ENCODE assay signal across 8 cellular contexts in the genomic region with DNA sequence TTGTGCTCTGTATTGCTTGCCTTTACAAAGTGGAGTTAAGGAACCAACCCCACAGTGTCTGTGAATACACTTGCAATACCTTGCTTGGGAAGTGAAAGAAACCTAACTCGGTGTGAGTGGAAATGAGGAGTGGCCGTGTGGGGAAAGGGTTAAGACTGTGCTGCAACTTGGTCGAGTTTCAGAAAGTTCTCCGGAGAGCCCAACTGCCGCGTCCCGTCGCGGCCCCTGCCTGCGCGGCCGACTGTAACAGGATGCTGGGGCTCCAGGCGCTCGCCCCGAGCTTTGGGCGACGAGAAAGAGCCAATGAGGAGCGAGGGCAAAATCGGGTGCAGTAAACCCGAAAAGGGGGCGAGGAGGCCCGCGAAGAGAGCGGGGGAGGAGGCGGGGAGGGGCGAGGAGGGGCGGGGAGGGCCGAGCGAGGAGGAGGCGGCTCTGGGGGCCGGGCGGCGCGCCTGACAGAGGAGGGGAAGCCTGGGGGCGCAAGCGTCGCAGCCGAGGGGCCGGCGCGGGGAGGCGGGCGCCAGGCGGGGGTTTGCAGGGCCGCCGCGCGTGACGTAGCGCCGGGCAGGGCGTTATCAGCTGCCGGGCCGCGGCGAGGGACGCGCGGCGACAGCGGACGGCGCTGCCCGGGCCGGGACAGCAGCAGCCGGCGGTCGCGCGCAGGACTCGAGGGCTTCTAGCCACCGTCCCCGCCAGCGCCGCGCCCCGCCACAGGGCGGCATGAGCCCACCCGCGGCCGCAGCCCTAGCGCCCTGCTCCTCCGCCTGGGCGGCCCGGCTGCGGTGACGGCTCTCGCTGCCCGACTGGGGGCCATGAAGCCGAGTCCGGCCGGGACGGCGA. TPM values are rescaled to one million over a fixed set of nuclear protein-coding genes. Genes with fewer than 3 reads are reported as not detected.
DNase-seq lines count a peak whose midpoint lies in the region; ATAC-seq and TF ChIP-seq lines count a peak whose summit lies in the region.

Gene DACT1 (plus strand): TSS at position 572 of the 840 bp plus-strand sequence. CDS start 241 bp downstream, at position 813.

- TF ChIP-seq CTCF in cardiac fibroblast (IDR thresholded peaks at IDR 0.05; ENCODE audit: low read depth, low read length), result no peak

- H3K27ac ChIP-seq in CD4-positive, alpha-beta memory T cell (ENCODE audit: low read depth, low read length), result no peak within 1 kb of the TSS
- H3K27ac ChIP-seq in skeletal muscle tissue (ENCODE audit: low read depth, low read length), result peak within 1 kb of the TSS; percentile 85

- peaks cover 23% of the 10 kb centered on the region for H3K27me3 ChIP-seq in CD4-positive, alpha-beta memory T cell (ENCODE audit: insufficient read depth, low read length)
- peaks cover 0 to 2% (median 0%) of the 10 kb centered on the region in 3 donors for H3K27me3 ChIP-seq in skeletal muscle tissue (ENCODE audit: control insufficient read depth in 3 of 3, insufficient read depth in 3 of 3, low read length in 3 of 3)

- H3K27ac Mint-ChIP-seq in CD4-positive, alpha-beta memory T cell, result peak within 1 kb of the TSS in 4 of 7 donors; percentile 52 to 82 (median 66)

- H3K36me3 Mint-ChIP-seq in CD4-positive, alpha-beta memory T cell, result peaks cover 0 to 2% of the 10 kb centered on the region in 2 donors

- peak within 1 kb of the TSS in 1 of 2 donors; percentile 5 for H3K4me3 ChIP-seq in CD4-positive, alpha-beta memory T cell (ENCODE audit: low read length in 2 of 2)
- peak within 1 kb of the TSS; percentile 73 to 77 for H3K4me3 ChIP-seq in cardiac fibroblast (replicated peaks in 1 of 2; ENCODE audit: low read depth in 2 of 2, low read length in 2 of 2)
- H3K4me3 ChIP-seq in skeletal muscle tissue (ENCODE audit: low read length in 3 of 3), result peak within 1 kb of the TSS; percentile 78 to 84 (median 79)

- H3K4me1 Mint-ChIP-seq in CD4-positive, alpha-beta memory T cell, result peaks cover 6 to 29% (median 18%) of the 10 kb centered on the region in 4 donors

- H3K9ac ChIP-seq in skeletal muscle tissue (ENCODE audit: low read depth in 1 of 3, low read length in 3 of 3), result peak within 1 kb of the TSS; percentile 69 to 86 (median 83)

- H3K9me3 ChIP-seq in CD4-positive, alpha-beta memory T cell (ENCODE audit: control insufficient read depth in 1 of 2, low read length in 2 of 2), result no peaks in the 10 kb centered on the region
- H3K9me3 ChIP-seq in skeletal muscle tissue (ENCODE audit: control insufficient read depth in 3 of 3, low read length in 3 of 3), result no peaks in the 10 kb centered on the region

- H3K4me3 Mint-ChIP-seq in CD4-positive, alpha-beta memory T cell, result peak within 1 kb of the TSS; percentile 76 to 92 (median 88)

- peaks cover 31 to 44% of the 10 kb centered on the region in 2 donors for H3K27me3 Mint-ChIP-seq in CD4-positive, alpha-beta memory T cell

- peak; percentile 42 for ATAC-seq in GM19328 (IDR thresholded peaks at IDR 0.05; ENCODE audit: unreplicated experiment)
- ATAC-seq in HG03432 (IDR thresholded peaks at IDR 0.05; ENCODE audit: unreplicated experiment), result peak; percentile 60

- intact Hi-C loops in CD4-positive, alpha-beta memory T cell (cut with micrococcal nuclease), result loop anchor here (1.0 to 5.0 kb wide), 2 partner anchors 65 to 136 kb away; no protein-coding TSS in a partner anchor

- no peaks in the 10 kb centered on the region for H3K9me3 Mint-ChIP-seq in CD4-positive, alpha-beta memory T cell

- peaks cover 9% of the 10 kb centered on the region for H3K4me1 ChIP-seq in CD4-positive, alpha-beta memory T cell (ENCODE audit: insufficient read depth, low read length)
- H3K4me1 ChIP-seq in skeletal muscle tissue (ENCODE audit: control insufficient read depth in 3 of 3, insufficient read depth in 3 of 3, low read length in 3 of 3), result peaks cover 18 to 23% (median 19%) of the 10 kb centered on the region in 3 donors

- POLR2A ChIA-PET in CD4-positive, alpha-beta memory T cell (lab: Charles Lee; ENCODE audit: partially characterized antibody), result no interaction called here

- H3K36me3 ChIP-seq in CD4-positive, alpha-beta memory T cell (ENCODE audit: insufficient read depth, low read length), result no peaks in the 10 kb centered on the region
- peaks cover 0 to 11% (median 8%) of the 10 kb centered on the region in 3 donors for H3K36me3 ChIP-seq in skeletal muscle tissue (ENCODE audit: control insufficient read depth in 3 of 3, insufficient read depth in 3 of 3, low read length in 3 of 3)

- DNase-seq in CD4-positive, alpha-beta memory T cell, result peak; percentile 16 to 40 (median 19)
- peak; percentile 52 for DNase-seq in T1000 (lab: John Stamatoyannopoulos, UW)
- peak; percentile 74 to 77 for DNase-seq in cardiac fibroblast (ENCODE audit: low read depth in 2 of 2)
- DNase-seq in iPS-NIHi7 (ENCODE audit: extremely low spot score), result peak; percentile 71
- no peak for DNase-seq in NCI-H187 (lab: John Stamatoyannopoulos, UW)

- CTCF ChIA-PET in CD4-positive, alpha-beta memory T cell (lab: Charles Lee; ENCODE audit: partially characterized antibody), result no interaction called here

RNA-seq across cellular contexts. Expression of gene DACT1, which starts in this region (rescaled TPM):
- 1 to 10 TPM; 1.4 to 1.8 TPM for total RNA-seq in CD4-positive, alpha-beta memory T cell
- polyA plus RNA-seq in CD4-positive, alpha-beta memory T cell, result 1 to 10 TPM; 1.1 to 8.0 TPM
- 32.4 TPM for total RNA-seq in skeletal muscle tissue

Comparison
In these comparisons a context has a peak if more than half of its experiments do, and no peak if none do; other contexts are left out.
1. RNA of gene DACT1 (total RNA-seq): 32.4 TPM in skeletal muscle tissue (single experiment); 1.4 to 1.8 TPM in CD4-positive, alpha-beta memory T cell; every median in the first group is over 10 times any median in the second.
2. DNase-seq: peak in CD4-positive, alpha-beta memory T cell (5 of 5), T1000 (single experiment), cardiac fibroblast (2 of 2) and iPS-NIHi7 (single experiment); none in NCI-H187 (0 of 2).